In genomic region chr3:31124368-31124767, GRCh38 we compare ENCODE assay signal across 20 cellular contexts.
DNase-seq lines count a peak whose midpoint lies in the region; ATAC-seq, FAIRE-seq and TF ChIP-seq lines count a peak whose summit lies in the region.
"Had no signal": no experiment of that assay in that cellular context is flagged by ENCODE, and none has a peak within 500 bp of the region (broad histone marks: within the 10 kb centered on the region; RNA-seq: fewer than 3 reads in every experiment).

No MANE protein-coding gene starts in this region.

- TF ChIP-seq CTCF in K562 (IDR thresholded peaks at IDR 0.05 in 2 of 3, conservative IDR thresholded peaks at IDR 0.05 in 1 of 3; ENCODE audit: insufficient read depth in 2 of 3, low read depth in 1 of 3, low read length in 3 of 3) (no peak), fibroblast of the aortic adventitia (IDR thresholded peaks at IDR 0.05; ENCODE audit: insufficient read depth, low read length) (no peak), transverse colon (IDR thresholded peaks at IDR 0.05) (no peak)

- H3K4me3 ChIP-seq in K562, result no peak overlapping the region
- no peak overlapping the region for H3K4me3 ChIP-seq in fibroblast of the aortic adventitia (ENCODE audit: low read depth, low read length)
- no peak overlapping the region for H3K4me3 ChIP-seq in transverse colon
- H3K4me3 ChIP-seq: BLaER1 treated with 17β-estradiol and CSF1 and Interleukin-3, amounts not matched to agents 10 nM and 100 nM; GM12878 had no signal

- no peak; the same call in 1 of the 3 replicates for ATAC-seq in K562
- no peak for ATAC-seq in HG03025 (IDR thresholded peaks at IDR 0.05; ENCODE audit: low FRiP score, unreplicated experiment)
- no peak for ATAC-seq in GM21825 (IDR thresholded peaks at IDR 0.05; ENCODE audit: unreplicated experiment)
- ATAC-seq: CD8-positive, alpha-beta T cell; GM12878 had no signal

- H2AFZ ChIP-seq in K562 (ENCODE audit: low read depth, low read length), result no peak overlapping the region

- in situ Hi-C loops in K562 (cut with MboI), result no loop called here
- in situ Hi-C loops in transverse colon (cut with MboI; ENCODE audit: low pct_ligation_motif_present in 1 of 4, low pct_unique_long_range_greater_than_20kb in 1 of 4, low sequenced_read_pairs in 3 of 4), result loop anchor here in 1 of 4 donors (25.0 kb wide), 1 partner anchor 337 kb away; no protein-coding TSS in a partner anchor

- 0% methylated on average over 1 of the region's 1 CpG for WGBS in K562 (ENCODE audit: insufficient coverage, low coverage, missing lambda C conversion rate)
- 65 to 80% methylated on average over 1 of the region's 1 CpG for WGBS in transverse colon (ENCODE audit: low coverage in 1 of 2), 2 donors

- H3K4me2 ChIP-seq in K562 (ENCODE audit: insufficient read depth, low read length), result no peak overlapping the region
- H3K4me2 ChIP-seq: BLaER1 treated with 17β-estradiol and CSF1 and Interleukin-3, amounts not matched to agents 10 nM and 100 nM had no signal

- intact Hi-C loops in K562 (cut with micrococcal nuclease), result no loop called here
- intact Hi-C loops in transverse colon (cut with DNase I; ENCODE audit: low total_unique reads), result no loop called here

- no peaks in the 10 kb centered on the region for H4K20me1 ChIP-seq in K562 (replicated peaks; ENCODE audit: control insufficient read depth, insufficient read depth, low read length)
- H4K20me1 ChIP-seq: BLaER1 treated with 17β-estradiol and CSF1 and Interleukin-3, amounts not matched to agents 10 nM and 100 nM had no signal

- H3K27ac ChIP-seq in K562 (ENCODE audit: extremely low read depth, low read depth, low read length) (no peak overlapping the region; the same call in 2 of the 3 replicates), transverse colon (no peak overlapping the region)
- H3K27ac ChIP-seq: BLaER1 treated with 17β-estradiol and CSF1 and Interleukin-3, amounts not matched to agents 10 nM and 100 nM had no signal

- no peaks in the 10 kb centered on the region for H3K79me2 ChIP-seq in K562 (ENCODE audit: control insufficient read depth, insufficient read depth, low read length)

- no peaks in the 10 kb centered on the region for H3K4me1 Mint-ChIP-seq in T-helper 2 cell treated with Interferon-gamma antibody and Interleukin-4, amounts not matched to agents 5 μg/mL and 100 μg/mL, for 36 hours (ENCODE audit: low read depth)
- H3K4me1 Mint-ChIP-seq: B cell had no signal

- no peaks in the 10 kb centered on the region for H3K9me1 ChIP-seq in K562 (ENCODE audit: control insufficient read depth, insufficient read depth, low read length)

- H3K27me3 Mint-ChIP-seq in T-helper 2 cell treated with Interferon-gamma antibody and Interleukin-4, amounts not matched to agents 5 μg/mL and 100 μg/mL, for 36 hours (ENCODE audit: low read depth), result peaks cover 2% of the 10 kb centered on the region

- TF ChIP-seq EP300 in K562 (IDR thresholded peaks at IDR 0.05; ENCODE audit: low read length) (peak; percentile 51; the same call in 1 of the 2 replicates), transverse colon (IDR thresholded peaks at IDR 0.05; ENCODE audit: low read depth) (no peak)

- no peak overlapping the region for H3K9ac ChIP-seq in K562 (ENCODE audit: insufficient read depth in 1 of 2, low read depth in 2 of 2, low read length in 2 of 2)
- H3K9ac ChIP-seq: BLaER1 treated with 17β-estradiol and CSF1 and Interleukin-3, amounts not matched to agents 10 nM and 100 nM had no signal

- no peak for TF ChIP-seq POLR2A in K562 (conservative IDR thresholded peaks at IDR 0.05)
- TF ChIP-seq POLR2A in transverse colon (IDR thresholded peaks at IDR 0.05), result no peak

- peaks cover 2% of the 10 kb centered on the region for H3K36me3 Mint-ChIP-seq in T-helper 2 cell treated with Interferon-gamma antibody and Interleukin-4, amounts not matched to agents 5 μg/mL and 100 μg/mL, for 36 hours (ENCODE audit: low read depth)
- H3K36me3 Mint-ChIP-seq: CD8-positive, alpha-beta T cell had no signal

- 0 out of 4 replicates have a peak, but pooled peaks of 1 of the 2 experiments have one; percentile 6 for TF ChIP-seq RAD21 in K562 (CRISPR knock-in tag; conservative IDR thresholded peaks at IDR 0.05 in 1 of 2, IDR thresholded peaks at IDR 0.05 in 1 of 2)

- BruUV-seq in K562 (replicated peaks; lab: Mats Ljungman, UMichigan), result no TSS peak

- H3K4me1 ChIP-seq in K562 (replicated peaks in 1 of 2; ENCODE audit: control insufficient read depth in 2 of 2, insufficient read depth in 2 of 2, low read length in 2 of 2) (no peaks in the 10 kb centered on the region), transverse colon (no peaks in the 10 kb centered on the region)
- H3K4me1 ChIP-seq: BLaER1 treated with 17β-estradiol and CSF1 and Interleukin-3, amounts not matched to agents 10 nM and 100 nM had no signal

- peaks cover 15% of the 10 kb centered on the region for H3K9me3 Mint-ChIP-seq in T-helper 2 cell treated with Interferon-gamma antibody and Interleukin-4, amounts not matched to agents 5 μg/mL and 100 μg/mL, for 36 hours

- H3K27me3 ChIP-seq in K562 (ENCODE audit: control insufficient read depth in 2 of 2, insufficient read depth in 2 of 2, low read length in 2 of 2) (no peaks in the 10 kb centered on the region), transverse colon (no peaks in the 10 kb centered on the region)
- H3K27me3 ChIP-seq: BLaER1 treated with 17β-estradiol and CSF1 and Interleukin-3, amounts not matched to agents 10 nM and 100 nM had no signal

- no peak overlapping the region for H3K27ac Mint-ChIP-seq in T-helper 2 cell treated with Interferon-gamma antibody and Interleukin-4, amounts not matched to agents 5 μg/mL and 100 μg/mL, for 36 hours
- H3K27ac Mint-ChIP-seq: B cell; CD8-positive, alpha-beta T cell had no signal

- DNase-seq in CMK (ENCODE audit: low read depth) (peak; percentile 22), amniotic epithelial cell (ENCODE audit: low read depth) (peak; percentile 84), K562 (ENCODE audit: extremely low read depth in 1 of 4, low spot score in 3 of 4) (peak in 1 of 4 experiments; percentile 51), fibroblast of the aortic adventitia (ENCODE audit: low read depth) (peak; percentile 19), transverse colon (no peak)
- DNase-seq in T-helper 2 cell treated with Interferon-gamma antibody and Interleukin-4, amounts not matched to agents 5 μg/mL and 100 μg/mL, for 36 hours (ENCODE audit: low spot score), result no peak
- DNase-seq: 8988T; CD8-positive, alpha-beta T cell; COR-L47; DMS 273 treated with DMSO at 0.1 percent for 48 hours; DMS53; DND-41; EL; H9 had no signal

- no peak for FAIRE-seq in K562 (lab: Jason Lieb, UNC)
- FAIRE-seq: GM12878, H1 had no signal

- H3K4me3 Mint-ChIP-seq in T-helper 2 cell treated with Interferon-gamma antibody and Interleukin-4, amounts not matched to agents 5 μg/mL and 100 μg/mL, for 36 hours, result no peak overlapping the region
- H3K4me3 Mint-ChIP-seq: B cell; CD8-positive, alpha-beta T cell; H9 had no signal

- no peaks in the 10 kb centered on the region for H3K36me3 ChIP-seq in K562 (ENCODE audit: control insufficient read depth, insufficient read depth, low read length)
- no peaks in the 10 kb centered on the region for H3K36me3 ChIP-seq in transverse colon
- H3K36me3 ChIP-seq: BLaER1 treated with 17β-estradiol and CSF1 and Interleukin-3, amounts not matched to agents 10 nM and 100 nM had no signal

- CTCF ChIA-PET in K562 (lab: Yijun Ruan, JAX; ENCODE audit: low intra/inter-chr PET ratio), result no interaction called here

- H3K9me3 ChIP-seq in K562 (replicated peaks; ENCODE audit: control insufficient read depth, insufficient read depth, low read depth, low read length) (peaks cover 3% of the 10 kb centered on the region; the same call in 1 of the 2 replicates), transverse colon (no peaks in the 10 kb centered on the region)

- POLR2A ChIA-PET in K562 (lab: Yijun Ruan, JAX), result interaction anchor here (1.1 kb wide), 1 partner anchor 373 kb away, joined by 3 read pairs; no protein-coding TSS in a partner anchor

TF ChIP-seq in K562, 482 proteins besides CTCF, POLR2A, EP300 and RAD21 (continues in another document):
- no peak for TF ChIP-seq GATAD2B (IDR thresholded peaks at IDR 0.05; ENCODE audit: borderline replicate concordance)
- peak; percentile 48; the same call in 1 of the 2 replicates for TF ChIP-seq ZNF316 (IDR thresholded peaks at IDR 0.05)
- TF ChIP-seq NEUROD1 (IDR thresholded peaks at IDR 0.05; ENCODE audit: borderline replicate concordance, low read depth, low read length, partially characterized antibody), result no peak
- TF ChIP-seq CBFA2T2 (conservative IDR thresholded peaks at IDR 0.05), result peak; percentile 75
- peak; percentile 56; the same call in 1 of the 2 replicates for TF ChIP-seq TAL1 (IDR thresholded peaks at IDR 0.05)
- no peak for TF ChIP-seq ZNF384 (IDR thresholded peaks at IDR 0.05; ENCODE audit: low read depth, low read length)
- peak; percentile 93 for TF ChIP-seq MEIS2 (IDR thresholded peaks at IDR 0.05; ENCODE audit: partially characterized antibody)
- TF ChIP-seq TCF3 (CRISPR knock-in tag; IDR thresholded peaks at IDR 0.05), result peak; percentile 37; the same call in 1 of the 2 replicates
- TF ChIP-seq TBL1XR1 (IDR thresholded peaks at IDR 0.05; ENCODE audit: low read length in 2 of 2), result 0 out of 4 replicates have a peak, but pooled peaks of 1 of the 2 experiments have one; percentile 17
- no peak for TF ChIP-seq BCL6 (CRISPR knock-in tag; IDR thresholded peaks at IDR 0.05)
- TF ChIP-seq NFIC (IDR thresholded peaks at IDR 0.05), result peak; percentile 56
- no peak for TF ChIP-seq NKRF (IDR thresholded peaks at IDR 0.05; ENCODE audit: borderline replicate concordance)

Comparison
In these comparisons a context has a peak if more than half of its experiments do, and no peak if none do; other contexts are left out.
1. DNase-seq: peak in CMK (single experiment), amniotic epithelial cell (single experiment) and fibroblast of the aortic adventitia (single experiment); none in transverse colon (single experiment) and T-helper 2 cell treated with Interferon-gamma antibody and Interleukin-4, amounts not matched to agents 5 μg/mL and 100 μg/mL, for 36 hours (single experiment).